15 cellular contexts compared by ENCODE assay signal in genomic region chr3:42019144-42019952, GRCh38. TPM values are rescaled to one million over a fixed set of nuclear protein-coding genes. Genes with fewer than 3 reads are reported as not detected.
DNase-seq lines count a peak whose midpoint lies in the region; ATAC-seq and TF ChIP-seq lines count a peak whose summit lies in the region.
"Had no signal": no experiment of that assay in that cellular context is flagged by ENCODE, and none has a peak within 500 bp of the region (broad histone marks: within the 10 kb centered on the region; RNA-seq: fewer than 3 reads in every experiment).

No MANE protein-coding gene starts in this region.

- H3K9me3 Mint-ChIP-seq in naive B cell: no peaks in the 10 kb centered on the region
- H3K9me3 Mint-ChIP-seq in CD14-positive monocyte: no peaks in the 10 kb centered on the region
- H3K9me3 Mint-ChIP-seq in activated naive CD8-positive, alpha-beta T cell treated with anti-CD3 and anti-CD28 coated beads, Interleukin-2, amount 50 U/mL, for 24 hours: no peaks in the 10 kb centered on the region
- H3K9me3 Mint-ChIP-seq: naive thymus-derived CD8-positive, alpha-beta T cell had no signal

- peak; percentile 74 for DNase-seq in cardiac septum (ENCODE audit: low spot score)
- no peak for DNase-seq in left cardiac atrium
- DNase-seq in epithelial cell of prostate (ENCODE audit: low read depth, low spot score): no peak
- DNase-seq in naive B cell: no peak
- no peak for DNase-seq in NCI-H1930 (lab: John Stamatoyannopoulos, UW)
- DNase-seq in GOT3 (lab: John Stamatoyannopoulos, UW): no peak
- no peak for DNase-seq in CD14-positive monocyte (ENCODE audit: low spot score)
- DNase-seq in activated naive CD8-positive, alpha-beta T cell treated with anti-CD3 and anti-CD28 coated beads, Interleukin-2, amount 50 U/mL, for 24 hours: no peak
- DNase-seq: activated B cell treated with CpG ODN at 0.5 μM for 24 hours; DMS153; naive thymus-derived CD8-positive, alpha-beta T cell; NCI-H146; NCI-H774; stimulated activated CD4-positive, alpha-beta T cell treated with anti-CD3 and anti-CD28 coated beads, Interleukin-12 subunit alpha, Interleukin-12 subunit beta, amount 100 ng/mL, for 4 hours; upper lobe of right lung had no signal

- H3K27me3 Mint-ChIP-seq in naive B cell: no peaks in the 10 kb centered on the region
- H3K27me3 Mint-ChIP-seq in CD14-positive monocyte (ENCODE audit: low read depth in 3 of 3): peaks cover 0 to 2% (median 2%) of the 10 kb centered on the region in 3 donors
- peaks cover 3% of the 10 kb centered on the region for H3K27me3 Mint-ChIP-seq in activated naive CD8-positive, alpha-beta T cell treated with anti-CD3 and anti-CD28 coated beads, Interleukin-2, amount 50 U/mL, for 24 hours
- H3K27me3 Mint-ChIP-seq: activated B cell treated with CpG ODN at 0.5 μM for 24 hours; naive thymus-derived CD8-positive, alpha-beta T cell had no signal

- H3K4me3 Mint-ChIP-seq in naive B cell (peak overlapping the region; percentile 1 to 71 (median 25)), CD14-positive monocyte (no peak overlapping the region)
- H3K4me3 Mint-ChIP-seq in activated naive CD8-positive, alpha-beta T cell treated with anti-CD3 and anti-CD28 coated beads, Interleukin-2, amount 50 U/mL, for 24 hours: no peak overlapping the region
- H3K4me3 Mint-ChIP-seq: activated B cell treated with CpG ODN at 0.5 μM for 24 hours had no signal

- peaks cover 64 to 97% (median 97%) of the 10 kb centered on the region in 3 donors for H3K4me1 Mint-ChIP-seq in naive B cell
- peaks cover 47% of the 10 kb centered on the region for H3K4me1 Mint-ChIP-seq in CD14-positive monocyte
- H3K4me1 Mint-ChIP-seq in activated naive CD8-positive, alpha-beta T cell treated with anti-CD3 and anti-CD28 coated beads, Interleukin-2, amount 50 U/mL, for 24 hours: peaks cover 94% of the 10 kb centered on the region

- intact Hi-C loops in cardiac septum (cut with DNase I) (no loop called here), left cardiac atrium (cut with DNase I) (loop anchor here in 1 of 2 donors (5.0 to 10.0 kb wide), 2 partner anchors 43 to 125 kb away; no protein-coding TSS in a partner anchor), CD14-positive monocyte (cut with micrococcal nuclease) (loop anchor here (5.0 to 10.0 kb wide), 2 partner anchors 45 to 78 kb away; no protein-coding TSS in a partner anchor)

- peak overlapping the region; percentile 84 for H3K27ac ChIP-seq in epithelial cell of prostate
- H3K27ac ChIP-seq: upper lobe of right lung had no signal

- no peak for TF ChIP-seq CTCF in CD14-positive monocyte (IDR thresholded peaks at IDR 0.05)

- H3K36me3 Mint-ChIP-seq in naive B cell (peaks cover 0 to 4% of the 10 kb centered on the region in 2 donors), CD14-positive monocyte (peaks cover 1 to 7% of the 10 kb centered on the region in 2 donors)
- H3K36me3 Mint-ChIP-seq in activated naive CD8-positive, alpha-beta T cell treated with anti-CD3 and anti-CD28 coated beads, Interleukin-2, amount 50 U/mL, for 24 hours (ENCODE audit: low read depth): peaks cover 14% of the 10 kb centered on the region
- H3K36me3 Mint-ChIP-seq: naive thymus-derived CD8-positive, alpha-beta T cell had no signal

- H3K27ac Mint-ChIP-seq in naive B cell: peak overlapping the region in 5 of 6 donors; percentile 60 to 76 (median 73)
- no peak overlapping the region for H3K27ac Mint-ChIP-seq in CD14-positive monocyte
- H3K27ac Mint-ChIP-seq in activated naive CD8-positive, alpha-beta T cell treated with anti-CD3 and anti-CD28 coated beads, Interleukin-2, amount 50 U/mL, for 24 hours: no peak overlapping the region

- no peak for ATAC-seq in left cardiac atrium
- no peak for ATAC-seq in naive B cell (ENCODE audit: low read depth in 2 of 2)
- ATAC-seq in activated naive CD8-positive, alpha-beta T cell treated with anti-CD3 and anti-CD28 coated beads, Interleukin-2, amount 50 U/mL, for 24 hours: no peak
- ATAC-seq: naive thymus-derived CD8-positive, alpha-beta T cell; upper lobe of right lung had no signal

RNA-seq across cellular contexts. Expression of gene ULK4, which starts 57.4 kb away (rescaled TPM):
- 5.1 TPM for total RNA-seq in cardiac septum
- total RNA-seq in left cardiac atrium: 10 to 100 TPM; 12.7 to 13.8 TPM
- 10 to 100 TPM in 3 of 6 donors, 1 to 10 TPM in 3; 5.5 to 20.8 (median 10.3) TPM for polyA plus RNA-seq in naive B cell (ENCODE audit: low read depth in 6 of 6)
- polyA plus RNA-seq in CD14-positive monocyte: 10 to 100 TPM in 1 of 2 donors, 1 to 10 TPM in 1; 6.7 to 14.0 TPM

Comparison
In these comparisons a context has a peak if more than half of its experiments do, and no peak if none do; other contexts are left out.
1. H3K27ac Mint-ChIP-seq: peak in naive B cell (5 of 6); none in CD14-positive monocyte (0 of 7) and activated naive CD8-positive, alpha-beta T cell treated with anti-CD3 and anti-CD28 coated beads, Interleukin-2, amount 50 U/mL, for 24 hours (single experiment).
2. H3K4me3 Mint-ChIP-seq: peak in naive B cell (8 of 8); none in CD14-positive monocyte (0 of 2) and activated naive CD8-positive, alpha-beta T cell treated with anti-CD3 and anti-CD28 coated beads, Interleukin-2, amount 50 U/mL, for 24 hours (single experiment).